In genomic region chr9:136840877-136841645, GRCh38 we compare ENCODE assay signal across 8 cellular contexts. TPM values are rescaled to one million over a fixed set of nuclear protein-coding genes. Genes with fewer than 3 reads are reported as not detected.
DNase-seq lines count a peak whose midpoint lies in the region; ATAC-seq and TF ChIP-seq lines count a peak whose summit lies in the region.

No MANE protein-coding gene starts in this region.

- no peak for TF ChIP-seq POLR2A in prostate gland (IDR thresholded peaks at IDR 0.05)

- DNase-seq in heart right ventricle (no peak), left ventricle myocardium inferior (no peak), OCI-M1 (lab: John Stamatoyannopoulos, UW) (peak; percentile 47), fibroblast of lung (ENCODE audit: low read depth in 2 of 2) (peak; percentile 55 to 58), prostate gland (ENCODE audit: low spot score) (no peak)

- TF ChIP-seq CTCF in heart right ventricle (IDR thresholded peaks at IDR 0.05) (no peak), left ventricle myocardium inferior (IDR thresholded peaks at IDR 0.05; ENCODE audit: borderline replicate concordance) (no peak), fibroblast of lung (conservative IDR thresholded peaks at IDR 0.05 in 1 of 2, IDR thresholded peaks at IDR 0.05 in 1 of 2; ENCODE audit: low read depth in 1 of 2, low read length in 2 of 2) (no peak), prostate gland (IDR thresholded peaks at IDR 0.05) (no peak)

- no peak overlapping the region for H3K9ac ChIP-seq in fibroblast of lung (ENCODE audit: insufficient read depth, low read length)

- no peak overlapping the region for H3K4me2 ChIP-seq in fibroblast of lung (ENCODE audit: extremely low read depth, insufficient read depth, low read length)

- no peaks in the 10 kb centered on the region for H4K20me1 ChIP-seq in fibroblast of lung (ENCODE audit: control insufficient read depth, extremely low read depth, insufficient read depth, low read length)

- H3K4me3 ChIP-seq in heart right ventricle (no peak overlapping the region), left ventricle myocardium inferior (no peak overlapping the region), fibroblast of lung (replicated peaks in 1 of 4; ENCODE audit: control extremely low read depth in 1 of 4, insufficient read depth in 1 of 4, low read depth in 3 of 4, low read length in 4 of 4) (no peak overlapping the region), prostate gland (no peak overlapping the region)

- intact Hi-C loops in heart right ventricle (cut with DNase I): loop anchor here in 5 of 10 donors (5.0 to 10.0 kb wide), 4 partner anchors 34 to 184 kb away; partner anchors contain the start of genes RABL6 (in 2 of the 5), ABCA2 (in 1 of the 5), CCDC183 (in 1 of the 5) and FBXW5 (in 1 of the 5)
- intact Hi-C loops in left ventricle myocardium inferior (cut with micrococcal nuclease): no loop called here
- intact Hi-C loops in prostate gland (cut with DNase I): loop anchor here (5.0 to 10.0 kb wide), 2 partner anchors 116 to 196 kb away; no protein-coding TSS in a partner anchor

- no peaks in the 10 kb centered on the region for H3K79me2 ChIP-seq in fibroblast of lung (ENCODE audit: control insufficient read depth, insufficient read depth, low read length)

- H3K27me3 ChIP-seq in heart right ventricle: peaks cover 0 to 29% (median 25%) of the 10 kb centered on the region in 7 donors
- peaks cover 29% of the 10 kb centered on the region for H3K27me3 ChIP-seq in left ventricle myocardium inferior (ENCODE audit: low read depth)
- peaks cover 16% of the 10 kb centered on the region for H3K27me3 ChIP-seq in fibroblast of lung (ENCODE audit: control insufficient read depth, insufficient read depth, low read length)
- no peaks in the 10 kb centered on the region for H3K27me3 ChIP-seq in prostate gland (replicated peaks; ENCODE audit: insufficient read depth)

- H3K4me1 ChIP-seq in heart right ventricle: peaks cover 17 to 41% (median 30%) of the 10 kb centered on the region in 9 donors
- H3K4me1 ChIP-seq in left ventricle myocardium inferior: peaks cover 45% of the 10 kb centered on the region
- peaks cover 10% of the 10 kb centered on the region for H3K4me1 ChIP-seq in fibroblast of lung (ENCODE audit: control insufficient read depth, extremely low read depth, insufficient read depth, low read length)
- H3K4me1 ChIP-seq in prostate gland (replicated peaks): peaks cover 13% of the 10 kb centered on the region

- H3K36me3 ChIP-seq in heart right ventricle (peaks cover 0 to 50% (median 6%) of the 10 kb centered on the region in 9 donors), left ventricle myocardium inferior (peaks cover 43% of the 10 kb centered on the region), fibroblast of lung (ENCODE audit: control insufficient read depth, insufficient read depth, low read length) (peaks cover 12% of the 10 kb centered on the region), prostate gland (peaks cover 0 to 3% of the 10 kb centered on the region in 2 donors)

- no peak overlapping the region for H2AFZ ChIP-seq in fibroblast of lung (ENCODE audit: low read length)

- H3K27ac ChIP-seq in heart right ventricle (no peak overlapping the region), left ventricle myocardium inferior (replicated peaks) (no peak overlapping the region), fibroblast of lung (ENCODE audit: insufficient read depth, low read length) (no peak overlapping the region), prostate gland (peak overlapping the region; percentile 36 to 55)

- H3K9me3 ChIP-seq in heart right ventricle: no peaks in the 10 kb centered on the region
- no peaks in the 10 kb centered on the region for H3K9me3 ChIP-seq in left ventricle myocardium inferior (replicated peaks)
- H3K9me3 ChIP-seq in fibroblast of lung (ENCODE audit: control insufficient read depth, insufficient read depth, low read depth, low read length): no peaks in the 10 kb centered on the region
- no peaks in the 10 kb centered on the region for H3K9me3 ChIP-seq in prostate gland

- 75% methylated on average over 28 of the region's 28 CpGs for WGBS in heart right ventricle, 2 donors
- WGBS in prostate gland: 61% methylated on average over 28 of the region's 28 CpGs

- ATAC-seq in heart right ventricle: peak in 5 of 8 donors; percentile 2 to 15 (median 8)
- ATAC-seq in GM19467 (IDR thresholded peaks at IDR 0.05; ENCODE audit: unreplicated experiment): no peak
- no peak for ATAC-seq in HG02870 (IDR thresholded peaks at IDR 0.05; ENCODE audit: unreplicated experiment)
- no peak for ATAC-seq in HG03342 (IDR thresholded peaks at IDR 0.05; ENCODE audit: unreplicated experiment)

RNA-seq across cellular contexts. Expression of gene AJM1, which starts 1.2 kb away (rescaled TPM):
- total RNA-seq in heart right ventricle (1 to 10 TPM; 3.6 to 8.3 (median 5.9) TPM), left ventricle myocardium inferior (7.7 TPM), fibroblast of lung (1.7 and 1.8 TPM in 2 replicates), prostate gland (10 to 100 TPM in 1 of 2 donors, 1 to 10 TPM in 1; 3.6 to 10.1 TPM)
- polyA plus RNA-seq in heart right ventricle (1 to 10 TPM; 3.4 to 7.6 TPM), fibroblast of lung (0.15 and 0.19 TPM in 2 replicates)
- polyA plus RNA-seq in fibroblast of lung (2012): 1.4 and 1.5 TPM in 2 replicates
- 0.07 and 0.20 TPM in 2 replicates for polyA minus RNA-seq in fibroblast of lung (ENCODE audit: low replicate concordance)

RNA-seq across cellular contexts. Expression of gene PHPT1, which starts 8.1 kb away (rescaled TPM):
- total RNA-seq in heart right ventricle (100 to 1,000 TPM; 310 to 376 (median 327) TPM), left ventricle myocardium inferior (349 TPM), fibroblast of lung (175 and 190 TPM in 2 replicates), prostate gland (100 to 1,000 TPM; 139 to 212 TPM)
- polyA plus RNA-seq in heart right ventricle (100 to 1,000 TPM; 354 to 650 TPM), fibroblast of lung (99.6 and 108 TPM in 2 replicates)
- polyA plus RNA-seq in fibroblast of lung (2012): 153 TPM in 2 replicates
- 26.7 and 34.5 TPM in 2 replicates for polyA minus RNA-seq in fibroblast of lung (ENCODE audit: low replicate concordance)

RNA-seq across cellular contexts. Expression of gene MAMDC4, which starts 11.1 kb away (rescaled TPM):
- total RNA-seq in heart right ventricle: 10 to 100 TPM in 2 of 10 donors, 1 to 10 TPM in 8; 4.1 to 11.3 (median 8.3) TPM
- 10 to 100 TPM in 1 of 2 donors, 1 to 10 TPM in 1; 8.0 to 45.4 TPM for polyA plus RNA-seq in heart right ventricle
- 13.4 TPM for total RNA-seq in left ventricle myocardium inferior
- total RNA-seq in fibroblast of lung: 3.3 and 4.6 TPM in 2 replicates
- polyA plus RNA-seq in fibroblast of lung: 0.30 and 0.37 TPM in 2 replicates
- polyA plus RNA-seq in fibroblast of lung (2012): 0.60 and 0.91 TPM in 2 replicates
- polyA minus RNA-seq in fibroblast of lung (ENCODE audit: low replicate concordance): 1.1 TPM in 1 of 2 replicates, not detected in the other
- 10 to 100 TPM in 1 of 2 donors, 1 to 10 TPM in 1; 5.2 to 17.7 TPM for total RNA-seq in prostate gland

RNA-seq across cellular contexts. Expression of gene EDF1, which starts 25.0 kb away (rescaled TPM):
- total RNA-seq in heart right ventricle (100 to 1,000 TPM; 289 to 375 (median 329) TPM), left ventricle myocardium inferior (318 TPM), fibroblast of lung (279 and 317 TPM in 2 replicates), prostate gland (100 to 1,000 TPM; 399 to 528 TPM)
- polyA plus RNA-seq in heart right ventricle (1,000 to 10,000 TPM in 1 of 2 donors, 100 to 1,000 TPM in 1; 624 to 1,058 TPM), fibroblast of lung (309 and 387 TPM in 2 replicates)
- 523 and 567 TPM in 2 replicates for polyA plus RNA-seq in fibroblast of lung (2012)
- polyA minus RNA-seq in fibroblast of lung (ENCODE audit: low replicate concordance): 46.4 and 81.8 TPM in 2 replicates

RNA-seq across cellular contexts. Expression of gene RABL6, which starts 33.3 kb away (rescaled TPM):
- total RNA-seq in heart right ventricle (10 to 100 TPM; 61.6 to 91.2 (median 66.6) TPM), left ventricle myocardium inferior (64.1 TPM), fibroblast of lung (55.0 and 59.6 TPM in 2 replicates), prostate gland (100 to 1,000 TPM in 1 of 2 donors, 10 to 100 TPM in 1; 76.6 to 124 TPM)
- polyA plus RNA-seq in heart right ventricle (10 to 100 TPM; 60.5 to 97.4 TPM), fibroblast of lung (36.8 and 56.7 TPM in 2 replicates)
- 66.6 and 90.9 TPM in 2 replicates for polyA plus RNA-seq in fibroblast of lung (2012)
- polyA minus RNA-seq in fibroblast of lung (ENCODE audit: low replicate concordance): 74.0 and 99.4 TPM in 2 replicates

Comparison
In these comparisons a context has a peak if more than half of its experiments do, and no peak if none do; other contexts are left out.
1. ATAC-seq: peak in heart right ventricle (5 of 8); none in GM19467 (single experiment), HG02870 (single experiment) and HG03342 (single experiment).
2. DNase-seq: peak in OCI-M1 (single experiment) and fibroblast of lung (2 of 2); none in heart right ventricle (0 of 2), left ventricle myocardium inferior (single experiment) and prostate gland (single experiment).
3. H3K27ac ChIP-seq: peak in prostate gland (2 of 2); none in heart right ventricle (0 of 10), left ventricle myocardium inferior (single experiment) and fibroblast of lung (single experiment).